In the genomic region with DNA sequence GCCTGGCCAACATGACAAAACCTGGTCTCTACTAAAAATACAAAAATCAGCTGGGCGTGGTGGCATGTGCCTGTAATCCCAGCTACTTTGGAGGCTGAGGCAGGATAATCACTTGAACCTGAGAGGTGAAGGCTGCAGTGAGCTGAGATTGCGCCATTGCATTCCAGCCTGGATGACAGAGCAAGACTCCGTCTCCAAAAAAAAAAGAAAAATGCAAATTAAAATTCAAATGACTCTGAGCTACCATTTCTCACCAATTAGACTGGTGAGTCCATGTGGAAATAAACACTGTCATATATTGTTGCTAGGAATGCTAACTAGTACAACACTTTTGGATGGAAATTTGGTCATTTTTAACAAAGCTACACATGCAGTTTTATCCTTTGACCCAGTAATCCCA, we compare ENCODE assay signal across 7 cellular contexts. TPM values are rescaled to one million over a fixed set of nuclear protein-coding genes. Genes with fewer than 3 reads are reported as not detected.
DNase-seq lines count a peak whose midpoint lies in the region; ATAC-seq, FAIRE-seq and TF ChIP-seq lines count a peak whose summit lies in the region.
"Not testable (repeated sequence)": the region's sequence is repeated elsewhere in the genome, so short reads cannot be mapped to it uniquely, and the experiment has no call there.

No MANE protein-coding gene starts in this region.

- TF ChIP-seq RAD21 in Ishikawa (IDR thresholded peaks at IDR 0.05; ENCODE audit: low read depth); HepG2 (CRISPR knock-in tag; IDR thresholded peaks at IDR 0.05): not testable (repeated sequence)

- CTCF ChIA-PET in MCF 10A (lab: Yijun Ruan, JAX): interaction anchor here (0.6 kb wide), 3 partner anchors 14 to 27 kb away, joined by 3 to 4 read pairs (median 3); no protein-coding TSS in a partner anchor
- CTCF ChIA-PET in HepG2 (lab: Yijun Ruan, JAX; ENCODE audit: low intra/inter-chr PET ratio, low total read pairs): not testable (repeated sequence)

- not testable (repeated sequence) for H3K4me3 Mint-ChIP-seq in MCF 10A (ENCODE audit: unreplicated experiment)

- not testable (repeated sequence) for BruUV-seq in MCF 10A (replicated peaks; lab: Mats Ljungman, UMichigan); HepG2 (replicated peaks; lab: Mats Ljungman, UMichigan)

- H3K9me3 Mint-ChIP-seq in MCF 10A (ENCODE audit: unreplicated experiment): not testable (repeated sequence)

- H3K36me3 Mint-ChIP-seq in MCF 10A (ENCODE audit: insufficient read depth, unreplicated experiment): peaks cover 11% of the 10 kb centered on the region

- FAIRE-seq in HepG2 (lab: Jason Lieb, UNC): not testable (repeated sequence)

- POLR2A ChIA-PET in MCF 10A (lab: Yijun Ruan, JAX): interaction anchor here (0.7 to 1.6 kb wide), 9 partner anchors 14 to 157 kb away, joined by 3 to 4 read pairs (median 3); a partner anchor contains a TSS
- POLR2A ChIA-PET in HepG2 (lab: Yijun Ruan, JAX): not testable (repeated sequence)

- WGBS in HepG2 (ENCODE audit: low lambda C conversion rate): 90% methylated on average over 3 of the region's 3 CpGs

- ATAC-seq in HepG2: not testable (repeated sequence)

- H3K9ac ChIP-seq in adipocyte (ENCODE audit: low read length); HepG2 (ENCODE audit: insufficient read depth, low read depth, low read length): not testable (repeated sequence)

- H3K4me1 Mint-ChIP-seq in MCF 10A (ENCODE audit: insufficient read depth, unreplicated experiment): not testable (repeated sequence)

- H2AFZ ChIP-seq in HepG2 (ENCODE audit: low read length): not testable (repeated sequence)

- TF ChIP-seq EP300 in Ishikawa (IDR thresholded peaks at IDR 0.05; ENCODE audit: borderline replicate concordance); HepG2 (IDR thresholded peaks at IDR 0.05; ENCODE audit: low read depth in 2 of 2, low read length in 2 of 2); HepG2 (CRISPR knock-in tag; IDR thresholded peaks at IDR 0.05; ENCODE audit: borderline replicate concordance): not testable (repeated sequence)

- DNase-seq in AG10803 (ENCODE audit: low read depth) (peak; percentile 58), GM04504 (ENCODE audit: low read depth) (peak; percentile 17), adipocyte (ENCODE audit: low read depth) (peak; percentile 6), MCF 10A (ENCODE audit: unreplicated experiment) (peak; percentile 40), fibroblast of gingiva (ENCODE audit: low read depth) (peak; percentile 15)
- DNase-seq in HepG2 (ENCODE audit: low spot score): not testable (repeated sequence)

- H3K79me2 ChIP-seq in HepG2 (ENCODE audit: insufficient read depth, low read length): not testable (repeated sequence)

- intact Hi-C loops in MCF 10A (cut with micrococcal nuclease); HepG2 (cut with micrococcal nuclease; ENCODE audit: unreplicated experiment): not testable (repeated sequence)

- H3K4me3 ChIP-seq in AG10803 (ENCODE audit: low read length); adipocyte (ENCODE audit: low read length); HepG2 (replicated peaks in 1 of 3; ENCODE audit: insufficient read depth in 1 of 3, low read depth in 2 of 3, low read length in 3 of 3): not testable (repeated sequence)

- not testable (repeated sequence) for H3K4me2 ChIP-seq in HepG2 (ENCODE audit: low read depth, low read length)

- not testable (repeated sequence) for H4K20me1 ChIP-seq in HepG2 (ENCODE audit: insufficient read depth, low read length)

- in situ Hi-C loops in HepG2 (cut with HindIII; ENCODE audit: extremely low pct_ligation_motif_present, low pct_unique_long_range_greater_than_20kb): not testable (repeated sequence)

- not testable (repeated sequence) for H3K9me3 ChIP-seq in adipocyte (ENCODE audit: control insufficient read depth, low read length); HepG2 (ENCODE audit: low read length)

- not testable (repeated sequence) for H3K27ac Mint-ChIP-seq in MCF 10A (ENCODE audit: low read depth, unreplicated experiment)

- H3K27me3 ChIP-seq in adipocyte (replicated peaks; ENCODE audit: control insufficient read depth, insufficient read depth, low read length); HepG2 (ENCODE audit: control insufficient read depth in 1 of 2, insufficient read depth in 2 of 2, low read length in 2 of 2): not testable (repeated sequence)

- H3K27me3 Mint-ChIP-seq in MCF 10A (ENCODE audit: insufficient read depth, unreplicated experiment): not testable (repeated sequence)

- TF ChIP-seq CTCF in AG10803 (conservative IDR thresholded peaks at IDR 0.05; ENCODE audit: low read length); MCF 10A (IDR thresholded peaks at IDR 0.05; ENCODE audit: unreplicated experiment); HepG2 (CRISPR knock-in tag; IDR thresholded peaks at IDR 0.05): not testable (repeated sequence)

- not testable (repeated sequence) for H3K36me3 ChIP-seq in adipocyte (ENCODE audit: control insufficient read depth, insufficient read depth, low read length, severe bottlenecking); HepG2 (replicated peaks in 1 of 2; ENCODE audit: control insufficient read depth in 1 of 2, insufficient read depth in 2 of 2, low read length in 2 of 2)

- not testable (repeated sequence) for TF ChIP-seq POLR2A in HepG2 (IDR thresholded peaks at IDR 0.05; ENCODE audit: insufficient read depth in 1 of 2, low read depth in 2 of 2, low read length in 2 of 2)

- H3K27ac ChIP-seq in HepG2 (ENCODE audit: extremely low read length, insufficient read depth, low read length): not testable (repeated sequence)

- not testable (repeated sequence) for H3K4me1 ChIP-seq in adipocyte (ENCODE audit: control insufficient read depth, insufficient read depth, low read length); HepG2 (ENCODE audit: insufficient read depth, low read length)

RNA-seq across cellular contexts. Expression of a gene that starts 28.8 kb away (rescaled TPM):
- total RNA-seq in MCF 10A (2022) (49.4 and 55.5 TPM in 2 replicates), HepG2 (2016; rRNA removed; fragmentation: Illumina TruSeq; extraction: Trizol) (41.0 and 62.6 TPM in 2 replicates)
- 9.5 and 10.1 TPM in 2 replicates for total RNA-seq in HepG2 (2016; cell fraction: cytosol; rRNA removed; fragmentation: Illumina TruSeq; extraction: Trizol; ENCODE audit: low read depth)
- total RNA-seq in HepG2 (2016; cell fraction: insoluble cytoplasmic fraction; rRNA removed; fragmentation: Illumina TruSeq; extraction: Trizol): 39.3 and 67.7 TPM in 2 replicates
- total RNA-seq in HepG2 (2016; cell fraction: membrane; rRNA removed; fragmentation: Illumina TruSeq; extraction: Trizol): 13.5 and 13.7 TPM in 2 replicates
- total RNA-seq in HepG2 (2016; cell fraction: nucleus; rRNA removed; fragmentation: Illumina TruSeq; extraction: Trizol): 24.8 and 30.1 TPM in 2 replicates
- polyA plus RNA-seq in HepG2 (2011; rRNA removed): 17.1 and 20.1 TPM in 2 replicates
- polyA plus RNA-seq in HepG2 (2011; cell fraction: cytosol; rRNA removed): 14.3 and 17.4 TPM in 2 replicates
- 4.6 and 6.5 TPM in 2 replicates for polyA plus RNA-seq in HepG2 (2011; cell fraction: nucleus; rRNA removed)
- polyA plus RNA-seq in HepG2 (2012): 18.6 and 21.6 TPM in 2 replicates
- 5.6 and 5.8 TPM in 2 replicates for polyA plus RNA-seq in HepG2 (2016; cell fraction: cytosol; fragmentation: Illumina TruSeq; extraction: Trizol; ENCODE audit: low read depth)
- 51.1 and 52.1 TPM in 2 replicates for polyA plus RNA-seq in HepG2 (2016; cell fraction: insoluble cytoplasmic fraction; fragmentation: Illumina TruSeq; extraction: Trizol; ENCODE audit: low read depth)
- polyA plus RNA-seq in HepG2 (2016; cell fraction: membrane; fragmentation: Illumina TruSeq; extraction: Trizol; ENCODE audit: low read depth): 6.7 and 6.9 TPM in 2 replicates
- polyA plus RNA-seq in HepG2 (2016; cell fraction: nucleus; fragmentation: Illumina TruSeq; extraction: Trizol; ENCODE audit: insufficient read depth, low read depth): 14.3 and 17.5 TPM in 2 replicates
- 12.9 and 18.9 TPM in 2 replicates for polyA minus RNA-seq in HepG2 (2011; rRNA and poly(A)+ RNA removed; ENCODE audit: low replicate concordance)
- polyA minus RNA-seq in HepG2 (2011; cell fraction: cytosol; rRNA and poly(A)+ RNA removed): 8.2 and 12.9 TPM in 2 replicates
- 24.9 and 35.5 TPM in 2 replicates for polyA minus RNA-seq in HepG2 (2011; cell fraction: nucleus; rRNA and poly(A)+ RNA removed)

RNA-seq across cellular contexts. Expression of a gene that starts 53.6 kb away (rescaled TPM):
- total RNA-seq in MCF 10A (2022): 20.2 and 29.2 TPM in 2 replicates
- 16.2 and 18.6 TPM in 2 replicates for total RNA-seq in HepG2 (2016; rRNA removed; fragmentation: Illumina TruSeq; extraction: Trizol)
- total RNA-seq in HepG2 (2016; cell fraction: cytosol; rRNA removed; fragmentation: Illumina TruSeq; extraction: Trizol; ENCODE audit: low read depth): 2.3 and 2.5 TPM in 2 replicates
- 13.8 and 18.5 TPM in 2 replicates for total RNA-seq in HepG2 (2016; cell fraction: insoluble cytoplasmic fraction; rRNA removed; fragmentation: Illumina TruSeq; extraction: Trizol)
- 4.6 and 6.4 TPM in 2 replicates for total RNA-seq in HepG2 (2016; cell fraction: membrane; rRNA removed; fragmentation: Illumina TruSeq; extraction: Trizol)
- 14.0 and 15.5 TPM in 2 replicates for total RNA-seq in HepG2 (2016; cell fraction: nucleus; rRNA removed; fragmentation: Illumina TruSeq; extraction: Trizol)
- 24.5 and 27.1 TPM in 2 replicates for polyA plus RNA-seq in HepG2 (2011; rRNA removed)
- 19.4 and 21.0 TPM in 2 replicates for polyA plus RNA-seq in HepG2 (2011; cell fraction: cytosol; rRNA removed)
- polyA plus RNA-seq in HepG2 (2011; cell fraction: nucleus; rRNA removed): 86.2 and 90.2 TPM in 2 replicates
- 11.7 and 15.3 TPM in 2 replicates for polyA plus RNA-seq in HepG2 (2012)
- polyA plus RNA-seq in HepG2 (2016; cell fraction: cytosol; fragmentation: Illumina TruSeq; extraction: Trizol; ENCODE audit: low read depth): 1.4 and 1.9 TPM in 2 replicates
- polyA plus RNA-seq in HepG2 (2016; cell fraction: insoluble cytoplasmic fraction; fragmentation: Illumina TruSeq; extraction: Trizol; ENCODE audit: low read depth): 17.1 and 21.5 TPM in 2 replicates
- 4.6 and 6.1 TPM in 2 replicates for polyA plus RNA-seq in HepG2 (2016; cell fraction: membrane; fragmentation: Illumina TruSeq; extraction: Trizol; ENCODE audit: low read depth)
- 38.8 and 41.9 TPM in 2 replicates for polyA plus RNA-seq in HepG2 (2016; cell fraction: nucleus; fragmentation: Illumina TruSeq; extraction: Trizol; ENCODE audit: insufficient read depth, low read depth)
- polyA minus RNA-seq in HepG2 (2011; rRNA and poly(A)+ RNA removed; ENCODE audit: low replicate concordance): 38.1 and 44.2 TPM in 2 replicates
- 13.9 and 14.3 TPM in 2 replicates for polyA minus RNA-seq in HepG2 (2011; cell fraction: cytosol; rRNA and poly(A)+ RNA removed)
- 17.5 and 23.1 TPM in 2 replicates for polyA minus RNA-seq in HepG2 (2011; cell fraction: nucleus; rRNA and poly(A)+ RNA removed)

RNA-seq across cellular contexts. Expression of a gene that starts 54.5 kb away (rescaled TPM):
- total RNA-seq in MCF 10A (2022) (76.9 and 84.7 TPM in 2 replicates), HepG2 (2016; rRNA removed; fragmentation: Illumina TruSeq; extraction: Trizol) (171 and 243 TPM in 2 replicates)
- total RNA-seq in HepG2 (2016; cell fraction: cytosol; rRNA removed; fragmentation: Illumina TruSeq; extraction: Trizol; ENCODE audit: low read depth): 52.3 and 57.9 TPM in 2 replicates
- 176 and 234 TPM in 2 replicates for total RNA-seq in HepG2 (2016; cell fraction: insoluble cytoplasmic fraction; rRNA removed; fragmentation: Illumina TruSeq; extraction: Trizol)
- 80.0 and 84.0 TPM in 2 replicates for total RNA-seq in HepG2 (2016; cell fraction: membrane; rRNA removed; fragmentation: Illumina TruSeq; extraction: Trizol)
- total RNA-seq in HepG2 (2016; cell fraction: nucleus; rRNA removed; fragmentation: Illumina TruSeq; extraction: Trizol): 104 and 109 TPM in 2 replicates
- polyA plus RNA-seq in HepG2 (2011; rRNA removed): 162 and 172 TPM in 2 replicates
- polyA plus RNA-seq in HepG2 (2011; cell fraction: cytosol; rRNA removed): 149 and 186 TPM in 2 replicates
- 221 and 235 TPM in 2 replicates for polyA plus RNA-seq in HepG2 (2011; cell fraction: nucleus; rRNA removed)
- 54.1 and 58.6 TPM in 2 replicates for polyA plus RNA-seq in HepG2 (2012)
- 54.0 and 55.9 TPM in 2 replicates for polyA plus RNA-seq in HepG2 (2016; cell fraction: cytosol; fragmentation: Illumina TruSeq; extraction: Trizol; ENCODE audit: low read depth)
- polyA plus RNA-seq in HepG2 (2016; cell fraction: insoluble cytoplasmic fraction; fragmentation: Illumina TruSeq; extraction: Trizol; ENCODE audit: low read depth): 208 and 224 TPM in 2 replicates
- 72.8 and 73.2 TPM in 2 replicates for polyA plus RNA-seq in HepG2 (2016; cell fraction: membrane; fragmentation: Illumina TruSeq; extraction: Trizol; ENCODE audit: low read depth)
- polyA plus RNA-seq in HepG2 (2016; cell fraction: nucleus; fragmentation: Illumina TruSeq; extraction: Trizol; ENCODE audit: insufficient read depth, low read depth): 178 and 190 TPM in 2 replicates
- 175 and 194 TPM in 2 replicates for polyA minus RNA-seq in HepG2 (2011; rRNA and poly(A)+ RNA removed; ENCODE audit: low replicate concordance)
- polyA minus RNA-seq in HepG2 (2011; cell fraction: cytosol; rRNA and poly(A)+ RNA removed): 36.4 and 37.4 TPM in 2 replicates
- 48.0 and 55.0 TPM in 2 replicates for polyA minus RNA-seq in HepG2 (2011; cell fraction: nucleus; rRNA and poly(A)+ RNA removed)
